In genomic region chr9:129834489-129835127, GRCh38 we compare ENCODE assay signal across 8 cellular contexts. TPM values are rescaled to one million over a fixed set of nuclear protein-coding genes. Genes with fewer than 3 reads are reported as not detected.
DNase-seq lines count a peak whose midpoint lies in the region; ATAC-seq and TF ChIP-seq lines count a peak whose summit lies in the region.

No MANE protein-coding gene starts in this region.

- peaks cover 38% of the 10 kb centered on the region for H3K36me3 ChIP-seq in lower lobe of right lung
- H3K36me3 ChIP-seq in testis (ENCODE audit: low read depth, missing control alignments): no peaks in the 10 kb centered on the region

- H3K4me1 Mint-ChIP-seq in T-cell: peaks cover 54 to 58% (median 57%) of the 10 kb centered on the region in 3 donors
- peaks cover 54% of the 10 kb centered on the region for H3K4me1 Mint-ChIP-seq in central memory CD8-positive, alpha-beta T cell

- H3K9me3 Mint-ChIP-seq in T-cell: no peaks in the 10 kb centered on the region
- H3K9me3 Mint-ChIP-seq in central memory CD8-positive, alpha-beta T cell: no peaks in the 10 kb centered on the region

- TF ChIP-seq CTCF in lower lobe of right lung (IDR thresholded peaks at IDR 0.05) (no peak), testis (IDR thresholded peaks at IDR 0.05) (no peak)

- H3K27ac Mint-ChIP-seq in T-cell: peak overlapping the region; percentile 97
- H3K27ac Mint-ChIP-seq in central memory CD8-positive, alpha-beta T cell (ENCODE audit: low read depth): peak overlapping the region; percentile 97

- peaks cover 36% of the 10 kb centered on the region for H3K4me1 ChIP-seq in lower lobe of right lung
- H3K4me1 ChIP-seq in testis: peaks cover 18% of the 10 kb centered on the region

- TF ChIP-seq POLR2A in testis (IDR thresholded peaks at IDR 0.05): no peak

- DNase-seq in T-cell (peak in 31 of 34 experiments; percentile 27 to 64 (median 52)), lower lobe of right lung (no peak), testis (no peak), NCI-H226 (no peak), medulla oblongata (ENCODE audit: extremely low spot score) (no peak)
- peak in 1 of 2 donors; percentile 37 for DNase-seq in central memory CD8-positive, alpha-beta T cell (ENCODE audit: low spot score in 2 of 2)

- CTCF ChIA-PET in T-cell (lab: Charles Lee): interaction anchor here (0.6 to 0.9 kb wide), 3 partner anchors 265 to 996 kb away, joined by 3 read pairs; no protein-coding TSS in a partner anchor

- POLR2A ChIA-PET in T-cell (lab: Charles Lee): interaction anchor here (0.6 to 1.3 kb wide), 4 partner anchors 8 to 52 kb away, joined by 3 to 4 read pairs (median 3); no protein-coding TSS in a partner anchor

- H3K9me3 ChIP-seq in lower lobe of right lung (no peaks in the 10 kb centered on the region), testis (no peaks in the 10 kb centered on the region)

- H3K27ac ChIP-seq in lower lobe of right lung (peak overlapping the region; percentile 88), testis (peak overlapping the region; percentile 9 to 85)

- peak overlapping the region; percentile 97 to 99 (median 97) for H3K4me3 Mint-ChIP-seq in T-cell
- peak overlapping the region; percentile 97 for H3K4me3 Mint-ChIP-seq in central memory CD8-positive, alpha-beta T cell

- WGBS in testis, 2 donors: 1 to 2% methylated on average over 28 to 32 of the region's 32 CpGs

- H3K36me3 Mint-ChIP-seq in T-cell: peaks cover 19% of the 10 kb centered on the region
- peaks cover 53% of the 10 kb centered on the region for H3K36me3 Mint-ChIP-seq in central memory CD8-positive, alpha-beta T cell (ENCODE audit: insufficient read depth)

- H3K27me3 ChIP-seq in lower lobe of right lung (ENCODE audit: low read depth): no peaks in the 10 kb centered on the region
- no peaks in the 10 kb centered on the region for H3K27me3 ChIP-seq in testis

- peak overlapping the region; percentile 76 for H3K4me3 ChIP-seq in lower lobe of right lung
- peak overlapping the region; percentile 97 to 98 for H3K4me3 ChIP-seq in testis

- H3K27me3 Mint-ChIP-seq in T-cell: no peaks in the 10 kb centered on the region
- no peaks in the 10 kb centered on the region for H3K27me3 Mint-ChIP-seq in central memory CD8-positive, alpha-beta T cell

- intact Hi-C loops in lower lobe of right lung (cut with DNase I): no loop called here
- intact Hi-C loops in testis (cut with DNase I; ENCODE audit: low total_unique reads): no loop called here

- peak; percentile 17 for ATAC-seq in GM19025 (IDR thresholded peaks at IDR 0.05; ENCODE audit: low read depth, unreplicated experiment)
- ATAC-seq in HG03045 (IDR thresholded peaks at IDR 0.05; ENCODE audit: unreplicated experiment): peak; percentile 15
- peak; percentile 33 to 43 (median 38) for ATAC-seq in T-cell (replicated peaks in 1 of 4)
- peak; percentile 43 for ATAC-seq in central memory CD8-positive, alpha-beta T cell (replicated peaks; ENCODE audit: extremely low read depth, poor library complexity, severe bottlenecking)
- peak; percentile 9 to 36 for ATAC-seq in lower lobe of right lung

RNA-seq across cellular contexts. Expression of gene C9orf78, which starts 0.5 kb away (rescaled TPM):
- 100 to 1,000 TPM in 1 of 5 donors, 10 to 100 TPM in 4; 80.5 to 112 (median 90.2) TPM for total RNA-seq in T-cell
- total RNA-seq in lower lobe of right lung: 42.0 TPM
- total RNA-seq in testis: 10 to 100 TPM; 56.3 to 83.2 TPM
- 86.8 TPM for polyA plus RNA-seq in testis (ENCODE audit: insufficient read depth, low read depth, low replicate concordance)

RNA-seq across cellular contexts. Expression of gene USP20, which starts 0.7 kb away (rescaled TPM):
- total RNA-seq in T-cell (100 to 1,000 TPM; 105 to 140 (median 125) TPM), lower lobe of right lung (27.0 TPM), testis (10 to 100 TPM; 46.8 to 48.3 TPM)
- polyA plus RNA-seq in testis (ENCODE audit: insufficient read depth, low read depth, low replicate concordance): 37.4 TPM

RNA-seq across cellular contexts. Expression of gene TOR1A, which starts 10.7 kb away (rescaled TPM):
- 10 to 100 TPM; 16.6 to 39.3 (median 34.1) TPM for total RNA-seq in T-cell
- total RNA-seq in lower lobe of right lung: 34.6 TPM
- 10 to 100 TPM; 32.9 to 43.4 TPM for total RNA-seq in testis
- 23.1 TPM for polyA plus RNA-seq in testis (ENCODE audit: insufficient read depth, low read depth, low replicate concordance)

RNA-seq across cellular contexts. Expression of gene TOR1B, which starts 31.6 kb away (rescaled TPM):
- 10 to 100 TPM; 19.3 to 31.0 (median 26.4) TPM for total RNA-seq in T-cell
- total RNA-seq in lower lobe of right lung: 34.9 TPM
- 10 to 100 TPM; 29.4 to 30.8 TPM for total RNA-seq in testis
- polyA plus RNA-seq in testis (ENCODE audit: insufficient read depth, low read depth, low replicate concordance): 54.7 TPM

Comparison
In these comparisons a context has a peak if more than half of its experiments do, and no peak if none do; other contexts are left out.
1. DNase-seq: peak in T-cell (31 of 34); none in lower lobe of right lung (single experiment), testis (single experiment), NCI-H226 (single experiment) and medulla oblongata (single experiment).
2. Peak in every context shown above with its lines, with median percentiles within 50 percentile points of each other: ATAC-seq.